Comparison of ENCODE assay signal across 8 cellular contexts in the genomic region with DNA sequence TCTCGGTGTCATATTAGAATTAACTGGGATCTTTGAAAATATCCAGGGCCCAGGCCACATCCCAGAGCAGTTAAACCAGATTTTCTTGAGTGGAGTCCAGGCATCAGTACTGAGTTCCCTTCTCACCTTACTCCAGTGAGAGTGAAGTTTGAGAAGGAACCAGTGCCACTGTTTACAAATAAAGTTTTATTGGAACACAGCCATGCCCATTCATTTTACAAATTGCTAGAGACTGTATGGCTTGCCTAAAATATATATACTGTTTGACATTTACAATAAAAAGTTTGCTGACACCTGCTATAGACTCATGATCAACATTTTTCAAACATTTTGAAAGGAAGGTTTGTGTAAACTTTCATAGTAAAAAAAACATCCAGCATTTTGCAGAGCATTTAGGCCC.
"Had no signal": no experiment of that assay in that cellular context is flagged by ENCODE, and none has a peak within 500 bp of the region (broad histone marks: within the 10 kb centered on the region; RNA-seq: fewer than 3 reads in every experiment).

No MANE protein-coding gene starts in this region.

- ATAC-seq: HCT116, HepG2 had no signal

- H3K36me3 ChIP-seq: HAP-1 had no signal

- FAIRE-seq: HepG2 had no signal

- H3K4me1 ChIP-seq: HAP-1 had no signal

- H3K9me3 ChIP-seq: HAP-1 had no signal

- H2AFZ ChIP-seq: GM23248 had no signal

- H3K9ac ChIP-seq: GM23248 had no signal

- H3K4me3 ChIP-seq: GM23248, HAP-1 had no signal

- DNase-seq: GM23248, GOT3, H7, HFFc6 had no signal

- H3K27ac ChIP-seq: GM23248, HL-60 had no signal
